11 cellular contexts compared by ENCODE assay signal in the genomic region with DNA sequence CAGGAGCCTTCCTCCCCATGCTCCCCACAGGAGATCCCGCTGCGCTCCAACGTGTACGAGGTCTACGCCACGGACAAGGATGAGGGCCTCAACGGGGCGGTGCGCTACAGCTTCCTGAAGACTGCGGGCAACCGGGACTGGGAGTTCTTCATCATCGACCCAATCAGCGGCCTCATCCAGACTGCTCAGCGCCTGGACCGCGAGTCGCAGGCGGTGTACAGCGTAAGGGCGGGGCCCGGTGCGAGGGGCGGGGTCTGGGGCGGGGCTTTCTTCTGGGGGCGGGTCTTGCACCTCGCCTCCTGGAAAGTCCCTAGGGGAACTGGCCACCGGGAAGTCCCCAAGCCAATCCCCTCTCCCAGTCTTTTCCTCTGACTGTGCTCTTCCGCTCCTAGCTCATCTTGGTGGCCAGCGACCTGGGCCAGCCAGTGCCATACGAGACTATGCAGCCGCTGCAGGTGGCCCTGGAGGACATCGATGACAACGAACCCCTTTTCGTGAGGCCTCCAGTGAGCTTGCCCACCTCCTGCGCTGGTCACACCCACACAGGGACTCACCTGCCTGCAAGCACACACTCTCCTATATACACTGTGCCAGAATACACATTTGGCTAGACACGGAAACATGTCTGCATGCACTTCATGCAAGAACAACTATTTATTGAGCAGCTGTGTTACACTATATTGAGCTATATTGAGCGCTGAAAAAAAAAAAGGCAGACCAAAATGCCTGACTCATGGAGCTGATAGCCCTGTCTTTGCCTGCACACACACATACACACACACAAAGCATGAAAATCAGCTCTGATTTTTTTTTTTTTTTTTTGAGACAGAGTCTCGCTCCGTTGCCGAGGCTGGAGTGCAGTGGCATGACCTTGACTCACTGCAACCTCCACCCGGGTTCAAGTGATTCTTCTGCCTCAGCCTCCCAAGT. TPM values are rescaled to one million over a fixed set of nuclear protein-coding genes. Genes with fewer than 3 reads are reported as not detected.
DNase-seq lines count a peak whose midpoint lies in the region; ATAC-seq and TF ChIP-seq lines count a peak whose summit lies in the region.
"Had no signal": no experiment of that assay in that cellular context is flagged by ENCODE, and none has a peak within 500 bp of the region (broad histone marks: within the 10 kb centered on the region; RNA-seq: fewer than 3 reads in every experiment).

No MANE protein-coding gene starts in this region.

- H3K9me3 Mint-ChIP-seq in activated T-helper 2 cell treated with anti-CD3 and anti-CD28 coated beads, Interferon-gamma antibody, Interleukin-2, Interleukin-4, amounts not matched to agents 10 μg/mL and 5 μg/mL and 100 μg/mL, durations not matched to agents 14 hours and 24 hours and 36 hours: no peaks in the 10 kb centered on the region

- no peaks in the 10 kb centered on the region for H3K36me3 ChIP-seq in mucosa of rectum (ENCODE audit: control insufficient read depth in 2 of 2, insufficient read depth in 2 of 2, low read length in 2 of 2)
- H3K36me3 ChIP-seq: adrenal gland, BE2C had no signal

- H3K36me3 Mint-ChIP-seq in activated T-helper 2 cell treated with anti-CD3 and anti-CD28 coated beads, Interferon-gamma antibody, Interleukin-2, Interleukin-4, amounts not matched to agents 10 μg/mL and 5 μg/mL and 100 μg/mL, durations not matched to agents 14 hours and 24 hours and 36 hours (ENCODE audit: low read depth): no peaks in the 10 kb centered on the region

- peak; percentile 92 for DNase-seq in CMK (ENCODE audit: low read depth)
- DNase-seq in NCI-H526 treated with DMSO at 0.1 percent for 48 hours (lab: John Stamatoyannopoulos, UW): peak; percentile 5
- DNase-seq in fibroblast of pulmonary artery (ENCODE audit: low read depth): peak; percentile 33
- DNase-seq in stimulated activated naive CD4-positive, alpha-beta T cell (lab: John Stamatoyannopoulos, UW): no peak
- no peak for DNase-seq in activated T-helper 2 cell treated with anti-CD3 and anti-CD28 coated beads, Interferon-gamma antibody, Interleukin-2, Interleukin-4, amounts not matched to agents 10 μg/mL and 5 μg/mL and 100 μg/mL, durations not matched to agents 14 hours and 24 hours and 36 hours (ENCODE audit: low spot score)
- DNase-seq: BE2C had no signal

- H3K27ac ChIP-seq in mucosa of rectum (ENCODE audit: low read depth in 2 of 2, low read length in 2 of 2): no peak overlapping the region
- H3K27ac ChIP-seq: adrenal gland had no signal

- no peaks in the 10 kb centered on the region for H3K27me3 ChIP-seq in mucosa of rectum (ENCODE audit: control insufficient read depth in 2 of 2, insufficient read depth in 2 of 2, low read length in 2 of 2)
- H3K27me3 ChIP-seq: adrenal gland, BE2C had no signal

- no peak overlapping the region for H3K4me3 ChIP-seq in fibroblast of pulmonary artery (replicated peaks; ENCODE audit: low read depth, low read length)
- H3K4me3 ChIP-seq in mucosa of rectum (ENCODE audit: low read length in 2 of 2): peak overlapping the region; percentile 50 to 51
- H3K4me3 ChIP-seq: adrenal gland, GM12878 had no signal

- peaks cover 6% of the 10 kb centered on the region for H3K27me3 Mint-ChIP-seq in activated T-helper 2 cell treated with anti-CD3 and anti-CD28 coated beads, Interferon-gamma antibody, Interleukin-2, Interleukin-4, amounts not matched to agents 10 μg/mL and 5 μg/mL and 100 μg/mL, durations not matched to agents 14 hours and 24 hours and 36 hours (ENCODE audit: low read depth)

- H3K4me1 ChIP-seq in mucosa of rectum (ENCODE audit: control insufficient read depth in 2 of 2, insufficient read depth in 2 of 2, low read length in 2 of 2): peaks cover 0 to 3% of the 10 kb centered on the region in 2 donors
- H3K4me1 ChIP-seq: BE2C had no signal

- ATAC-seq in HG02884 (IDR thresholded peaks at IDR 0.05; ENCODE audit: unreplicated experiment): no peak
- no peak for ATAC-seq in GM21528 (IDR thresholded peaks at IDR 0.05; ENCODE audit: low FRiP score, unreplicated experiment)
- ATAC-seq: GM12878 had no signal

- TF ChIP-seq CTCF in fibroblast of pulmonary artery (IDR thresholded peaks at IDR 0.05; ENCODE audit: low read length, missing control alignments): no peak

- H3K4me3 Mint-ChIP-seq in activated T-helper 2 cell treated with anti-CD3 and anti-CD28 coated beads, Interferon-gamma antibody, Interleukin-2, Interleukin-4, amounts not matched to agents 10 μg/mL and 5 μg/mL and 100 μg/mL, durations not matched to agents 14 hours and 24 hours and 36 hours (ENCODE audit: low read depth): no peak overlapping the region

- no peaks in the 10 kb centered on the region for H3K4me1 Mint-ChIP-seq in activated T-helper 2 cell treated with anti-CD3 and anti-CD28 coated beads, Interferon-gamma antibody, Interleukin-2, Interleukin-4, amounts not matched to agents 10 μg/mL and 5 μg/mL and 100 μg/mL, durations not matched to agents 14 hours and 24 hours and 36 hours (ENCODE audit: low read depth)

- peak overlapping the region in 1 of 2 donors; percentile 46 for H3K9ac ChIP-seq in mucosa of rectum (ENCODE audit: low read depth in 1 of 2, low read length in 2 of 2)

- no peak overlapping the region for H3K27ac Mint-ChIP-seq in activated T-helper 2 cell treated with anti-CD3 and anti-CD28 coated beads, Interferon-gamma antibody, Interleukin-2, Interleukin-4, amounts not matched to agents 10 μg/mL and 5 μg/mL and 100 μg/mL, durations not matched to agents 14 hours and 24 hours and 36 hours

- intact Hi-C loops in activated T-helper 2 cell treated with anti-CD3 and anti-CD28 coated beads, Interferon-gamma antibody, Interleukin-2, Interleukin-4, amounts not matched to agents 10 μg/mL and 5 μg/mL and 100 μg/mL, durations not matched to agents 14 hours and 24 hours and 36 hours (cut with micrococcal nuclease): no loop called here

- no peaks in the 10 kb centered on the region for H3K9me3 ChIP-seq in mucosa of rectum (ENCODE audit: control insufficient read depth in 2 of 2, low read length in 2 of 2)
- H3K9me3 ChIP-seq: adrenal gland, BE2C had no signal

RNA-seq across cellular contexts. Expression of a gene that starts 32.7 kb away (rescaled TPM):
- 56.5 and 61.9 TPM in 2 replicates for total RNA-seq in activated T-helper 2 cell treated with anti-CD3 and anti-CD28 coated beads, Interferon-gamma antibody, Interleukin-2, Interleukin-4, amounts not matched to agents 10 μg/mL and 5 μg/mL and 100 μg/mL, durations not matched to agents 14 hours and 24 hours and 36 hours

RNA-seq across cellular contexts. Expression of a gene that starts 45.0 kb away (rescaled TPM):
- total RNA-seq in activated T-helper 2 cell treated with anti-CD3 and anti-CD28 coated beads, Interferon-gamma antibody, Interleukin-2, Interleukin-4, amounts not matched to agents 10 μg/mL and 5 μg/mL and 100 μg/mL, durations not matched to agents 14 hours and 24 hours and 36 hours: 108 and 110 TPM in 2 replicates

Comparison
In these comparisons a context has a peak if more than half of its experiments do, and no peak if none do; other contexts are left out.
1. DNase-seq: peak in CMK (single experiment), NCI-H526 treated with DMSO at 0.1 percent for 48 hours (single experiment) and fibroblast of pulmonary artery (single experiment); none in stimulated activated naive CD4-positive, alpha-beta T cell (0 of 6) and activated T-helper 2 cell treated with anti-CD3 and anti-CD28 coated beads, Interferon-gamma antibody, Interleukin-2, Interleukin-4, amounts not matched to agents 10 μg/mL and 5 μg/mL and 100 μg/mL, durations not matched to agents 14 hours and 24 hours and 36 hours (single experiment).